ENCODE assay signal across 1 cellular context in genomic region chr6:22251331-22251730, GRCh38.
TF ChIP-seq lines count a peak whose summit lies in the region.

No MANE protein-coding gene starts in this region.

TF ChIP-seq in endothelial cell of umbilical vein, 7 proteins besides CTCF, POLR2A, EP300 and RAD21:
- TF ChIP-seq JUN (IDR thresholded peaks at IDR 0.05; ENCODE audit: borderline replicate concordance, insufficient read depth, insufficient read length, low read depth) (peak; percentile 20), GATA2 (IDR thresholded peaks at IDR 0.05; ENCODE audit: insufficient read depth, insufficient read length, low read depth, low read length) (no peak), FOS (IDR thresholded peaks at IDR 0.05; ENCODE audit: borderline replicate concordance, insufficient read depth, low read length) (peak; percentile 37), POLR2AphosphoS5 (IDR thresholded peaks at IDR 0.05; ENCODE audit: insufficient read depth, low read depth, low read length) (no peak)
TF ChIP-seq in endothelial cell of umbilical vein: peak in this region for 2.
